ENCODE assay signal across 9 cellular contexts in genomic region chr5:107501965-107502691, GRCh38.
DNase-seq lines count a peak whose midpoint lies in the region; TF ChIP-seq lines count a peak whose summit lies in the region.
"Had no signal": no experiment of that assay in that cellular context is flagged by ENCODE, and none has a peak within 500 bp of the region (broad histone marks: within the 10 kb centered on the region; RNA-seq: fewer than 3 reads in every experiment).

No MANE protein-coding gene starts in this region.

- H3K9me3 Mint-ChIP-seq in Calu3 (ENCODE audit: low read depth, unreplicated experiment) (peaks cover 2% of the 10 kb centered on the region), CD14-positive monocyte (peaks cover 0 to 4% (median 0%) of the 10 kb centered on the region in 7 donors)
- peaks cover 4% of the 10 kb centered on the region for H3K9me3 Mint-ChIP-seq in activated T-helper 1 cell treated with anti-CD3 and anti-CD28 coated beads, Interleukin-12 subunit alpha, Interleukin-12 subunit beta, Interleukin-2, Interleukin-4 antibody, amounts not matched to agents 30 ng/mL and 10 ng/mL and 1 ng/mL, durations not matched to agents 14 hours and 24 hours and 36 hours

- H3K27ac Mint-ChIP-seq in Calu3 (ENCODE audit: unreplicated experiment) = peak overlapping the region; percentile 83
- H3K27ac Mint-ChIP-seq in activated T-helper 1 cell treated with anti-CD3 and anti-CD28 coated beads, Interleukin-12 subunit alpha, Interleukin-12 subunit beta, Interleukin-2, Interleukin-4 antibody, amounts not matched to agents 30 ng/mL and 10 ng/mL and 1 ng/mL, durations not matched to agents 14 hours and 24 hours and 36 hours = peak overlapping the region; percentile 7
- no peak overlapping the region for H3K27ac Mint-ChIP-seq in CD14-positive monocyte

- BruUV-seq in Calu3 (replicated peaks; lab: Mats Ljungman, UMichigan) = no TSS peak

- no peaks in the 10 kb centered on the region for H3K27me3 ChIP-seq in kidney epithelial cell (ENCODE audit: control insufficient read depth, insufficient read depth, low read length)

- H3K36me3 Mint-ChIP-seq in Calu3 (ENCODE audit: insufficient read depth, unreplicated experiment) (peaks cover 17% of the 10 kb centered on the region), CD14-positive monocyte (no peaks in the 10 kb centered on the region)
- no peaks in the 10 kb centered on the region for H3K36me3 Mint-ChIP-seq in activated T-helper 1 cell treated with anti-CD3 and anti-CD28 coated beads, Interleukin-12 subunit alpha, Interleukin-12 subunit beta, Interleukin-2, Interleukin-4 antibody, amounts not matched to agents 30 ng/mL and 10 ng/mL and 1 ng/mL, durations not matched to agents 14 hours and 24 hours and 36 hours (ENCODE audit: low read depth)

- DNase-seq in Calu3 = no peak
- peak; percentile 11 to 12 for DNase-seq in Kasumi-1 (lab: John Stamatoyannopoulos, UW)
- no peak for DNase-seq in activated T-helper 1 cell treated with anti-CD3 and anti-CD28 coated beads, Interleukin-12 subunit alpha, Interleukin-12 subunit beta, Interleukin-2, Interleukin-4 antibody, amounts not matched to agents 30 ng/mL and 10 ng/mL and 1 ng/mL, durations not matched to agents 14 hours and 24 hours and 36 hours (ENCODE audit: low spot score)
- DNase-seq in kidney epithelial cell (ENCODE audit: low read depth) = no peak
- no peak for DNase-seq in NCI-H82 treated with DMSO at 0.1 percent for 48 hours (lab: John Stamatoyannopoulos, UW; ENCODE audit: unreplicated experiment)
- no peak for DNase-seq in CD14-positive monocyte (ENCODE audit: low spot score)
- no peak for DNase-seq in NCI-H526 (lab: John Stamatoyannopoulos, UW)
- DNase-seq in nucleus accumbens (lab: John Stamatoyannopoulos, UW) = no peak
- DNase-seq: left cardiac atrium had no signal

- CTCF ChIA-PET in Calu3 (lab: Charles Lee) = no interaction called here

- H3K36me3 ChIP-seq in kidney epithelial cell (ENCODE audit: control insufficient read depth, insufficient read depth, low read length) = peaks cover 1% of the 10 kb centered on the region

- intact Hi-C loops in Calu3 (cut with micrococcal nuclease; ENCODE audit: unreplicated experiment) = no loop called here
- intact Hi-C loops in activated T-helper 1 cell treated with anti-CD3 and anti-CD28 coated beads, Interleukin-12 subunit alpha, Interleukin-12 subunit beta, Interleukin-2, Interleukin-4 antibody, amounts not matched to agents 30 ng/mL and 10 ng/mL and 1 ng/mL, durations not matched to agents 14 hours and 24 hours and 36 hours (cut with micrococcal nuclease) = no loop called here
- intact Hi-C loops in CD14-positive monocyte (cut with micrococcal nuclease) = no loop called here

- TF ChIP-seq CTCF in Calu3 (IDR thresholded peaks at IDR 0.05; ENCODE audit: unreplicated experiment) = no peak
- TF ChIP-seq CTCF in kidney epithelial cell (IDR thresholded peaks at IDR 0.05; ENCODE audit: insufficient read depth, low read length, poor library complexity, severe bottlenecking) = no peak
- no peak for TF ChIP-seq CTCF in CD14-positive monocyte (IDR thresholded peaks at IDR 0.05)

- H3K4me1 Mint-ChIP-seq in Calu3 (ENCODE audit: low read depth, unreplicated experiment) (peaks cover 67% of the 10 kb centered on the region), CD14-positive monocyte (peaks cover 4% of the 10 kb centered on the region)
- peaks cover 11% of the 10 kb centered on the region for H3K4me1 Mint-ChIP-seq in activated T-helper 1 cell treated with anti-CD3 and anti-CD28 coated beads, Interleukin-12 subunit alpha, Interleukin-12 subunit beta, Interleukin-2, Interleukin-4 antibody, amounts not matched to agents 30 ng/mL and 10 ng/mL and 1 ng/mL, durations not matched to agents 14 hours and 24 hours and 36 hours (ENCODE audit: low read depth)

- peak overlapping the region; percentile 21 for H3K4me3 ChIP-seq in kidney epithelial cell (ENCODE audit: low read depth, low read length)

- H3K27me3 Mint-ChIP-seq in Calu3 (ENCODE audit: unreplicated experiment) (no peaks in the 10 kb centered on the region), CD14-positive monocyte (ENCODE audit: low read depth in 3 of 3) (peaks cover 0 to 1% (median 0%) of the 10 kb centered on the region in 3 donors)
- H3K27me3 Mint-ChIP-seq in activated T-helper 1 cell treated with anti-CD3 and anti-CD28 coated beads, Interleukin-12 subunit alpha, Interleukin-12 subunit beta, Interleukin-2, Interleukin-4 antibody, amounts not matched to agents 30 ng/mL and 10 ng/mL and 1 ng/mL, durations not matched to agents 14 hours and 24 hours and 36 hours (ENCODE audit: insufficient read depth) = peaks cover 15% of the 10 kb centered on the region

- H3K4me3 Mint-ChIP-seq in Calu3 (ENCODE audit: low read depth, unreplicated experiment) = no peak overlapping the region
- H3K4me3 Mint-ChIP-seq in activated T-helper 1 cell treated with anti-CD3 and anti-CD28 coated beads, Interleukin-12 subunit alpha, Interleukin-12 subunit beta, Interleukin-2, Interleukin-4 antibody, amounts not matched to agents 30 ng/mL and 10 ng/mL and 1 ng/mL, durations not matched to agents 14 hours and 24 hours and 36 hours = no peak overlapping the region
- no peak overlapping the region for H3K4me3 Mint-ChIP-seq in CD14-positive monocyte

Comparison
In these comparisons a context has a peak if more than half of its experiments do, and no peak if none do; other contexts are left out.
1. DNase-seq: peak in Kasumi-1 (2 of 2); none in Calu3 (single experiment), activated T-helper 1 cell treated with anti-CD3 and anti-CD28 coated beads, Interleukin-12 subunit alpha, Interleukin-12 subunit beta, Interleukin-2, Interleukin-4 antibody, amounts not matched to agents 30 ng/mL and 10 ng/mL and 1 ng/mL, durations not matched to agents 14 hours and 24 hours and 36 hours (single experiment), kidney epithelial cell (single experiment), NCI-H82 treated with DMSO at 0.1 percent for 48 hours (single experiment), CD14-positive monocyte (single experiment), NCI-H526 (0 of 2) and nucleus accumbens (0 of 56).
2. H3K27ac Mint-ChIP-seq: peak in Calu3 (single experiment) and activated T-helper 1 cell treated with anti-CD3 and anti-CD28 coated beads, Interleukin-12 subunit alpha, Interleukin-12 subunit beta, Interleukin-2, Interleukin-4 antibody, amounts not matched to agents 30 ng/mL and 10 ng/mL and 1 ng/mL, durations not matched to agents 14 hours and 24 hours and 36 hours (single experiment); none in CD14-positive monocyte (0 of 7).